Comparison of ENCODE assay signal across 18 cellular contexts in the genomic region with DNA sequence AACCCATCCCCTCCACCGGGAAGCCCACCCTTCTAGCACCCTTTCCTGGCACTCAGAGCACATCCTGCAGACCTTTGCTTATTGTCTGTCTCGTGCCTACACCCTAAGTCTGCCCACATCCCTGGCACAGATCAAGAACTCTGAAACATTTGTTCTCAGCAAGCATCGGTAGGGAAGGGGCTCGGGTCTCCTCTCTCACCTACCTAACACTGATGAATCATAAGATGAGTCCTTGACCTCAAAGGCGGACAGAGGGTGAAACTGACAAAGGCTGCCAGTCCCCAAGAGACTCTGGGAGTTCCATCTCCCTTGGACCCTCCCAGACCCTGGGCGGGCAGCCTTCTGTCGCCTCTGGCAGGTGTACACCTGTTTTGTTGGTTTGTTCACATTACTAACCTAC. TPM values are rescaled to one million over a fixed set of nuclear protein-coding genes. Genes with fewer than 3 reads are reported as not detected.
"Had no signal": no experiment of that assay in that cellular context is flagged by ENCODE, and none has a peak within 500 bp of the region (broad histone marks: within the 10 kb centered on the region; RNA-seq: fewer than 3 reads in every experiment).

No MANE protein-coding gene starts in this region.

- H3K27me3 Mint-ChIP-seq: activated CD4-positive, alpha-beta T cell treated with anti-CD3 and anti-CD28 coated beads for 36 hours had no signal

- H3K4me1 ChIP-seq: adrenal gland, left ventricle myocardium inferior, sigmoid colon, uterus had no signal

- DNase-seq: activated gamma-delta T cell treated with Interleukin-2 at 50 U/mL for 16 hours; adrenal gland; central memory CD4-positive, alpha-beta T cell; cortex of kidney; glutamatergic neuron; left ventricle myocardium inferior; mesendoderm; ovary; sigmoid colon; stimulated activated CD4-positive, alpha-beta T cell treated with anti-CD3 and anti-CD28 coated beads, Interleukin-2, amount 100 ng/mL, for 24 hours; stimulated activated naive B cell treated with anti-CD40 and anti-IgM and Interleukin-4, amounts not matched to agents 10 μg/mL and 1 μg/mL and 100 μg/mL, for 72 hours; T-helper 1 cell; uterus; WERI-Rb-1 had no signal

- H3K4me3 Mint-ChIP-seq: activated CD4-positive, alpha-beta T cell treated with anti-CD3 and anti-CD28 coated beads for 36 hours; neural crest cell; stimulated activated naive B cell treated with anti-CD40 and anti-IgM and Interleukin-4, amounts not matched to agents 10 μg/mL and 1 μg/mL and 100 μg/mL, for 72 hours had no signal

- H3K36me3 ChIP-seq: adrenal gland, left ventricle myocardium inferior, ovary, sigmoid colon, thoracic aorta, uterus, WERI-Rb-1 had no signal

- H3K27ac ChIP-seq: adrenal gland, left ventricle myocardium inferior, ovary, sigmoid colon, SK-N-MC, thoracic aorta, uterus, WERI-Rb-1 had no signal

- H3K4me3 ChIP-seq: adrenal gland, left ventricle myocardium inferior, ovary, sigmoid colon, SK-N-MC, thoracic aorta, uterus had no signal

- ATAC-seq: stimulated activated naive B cell treated with anti-CD40 and anti-IgM and Interleukin-4, amounts not matched to agents 10 μg/mL and 1 μg/mL and 100 μg/mL, for 72 hours had no signal

- H3K9me3 ChIP-seq: adrenal gland, left ventricle myocardium inferior, ovary, sigmoid colon, thoracic aorta, uterus had no signal

- H3K27ac Mint-ChIP-seq: activated CD4-positive, alpha-beta T cell treated with anti-CD3 and anti-CD28 coated beads for 36 hours; stimulated activated naive B cell treated with anti-CD40 and anti-IgM and Interleukin-4, amounts not matched to agents 10 μg/mL and 1 μg/mL and 100 μg/mL, for 72 hours had no signal

- H3K4me1 Mint-ChIP-seq: stimulated activated naive B cell treated with anti-CD40 and anti-IgM and Interleukin-4, amounts not matched to agents 10 μg/mL and 1 μg/mL and 100 μg/mL, for 72 hours had no signal

RNA-seq across cellular contexts. Expression of gene MAL, which starts 9.3 kb away (rescaled TPM):
- total RNA-seq: thoracic aorta had no signal
